2 cellular contexts compared by ENCODE assay signal in genomic region chr2:75226617-75227016, GRCh38.
TF ChIP-seq lines count a peak whose summit lies in the region.

No MANE protein-coding gene starts in this region.

TF ChIP-seq in HepG2, 621 proteins besides CTCF, POLR2A, EP300 and RAD21:
- peak; percentile 94 for TF ChIP-seq ZNF12 (CRISPR knock-in tag; IDR thresholded peaks at IDR 0.05)
- no peak for TF ChIP-seq ZNF501 (CRISPR knock-in tag; IDR thresholded peaks at IDR 0.05)

TF ChIP-seq in IMR-90, 13 proteins besides CTCF, POLR2A, EP300 and RAD21:
- TF ChIP-seq RCOR1 (IDR thresholded peaks at IDR 0.05; ENCODE audit: insufficient replicate concordance, low read length): no peak
- no peak for TF ChIP-seq CEBPB (IDR thresholded peaks at IDR 0.05; ENCODE audit: low read depth, low read length)
- TF ChIP-seq BHLHE40 (IDR thresholded peaks at IDR 0.05; ENCODE audit: low read depth, low read length): no peak
- TF ChIP-seq FOS (IDR thresholded peaks at IDR 0.05; ENCODE audit: low read depth, low read length): no peak
